ENCODE assay signal across 7 cellular contexts in the genomic region with DNA sequence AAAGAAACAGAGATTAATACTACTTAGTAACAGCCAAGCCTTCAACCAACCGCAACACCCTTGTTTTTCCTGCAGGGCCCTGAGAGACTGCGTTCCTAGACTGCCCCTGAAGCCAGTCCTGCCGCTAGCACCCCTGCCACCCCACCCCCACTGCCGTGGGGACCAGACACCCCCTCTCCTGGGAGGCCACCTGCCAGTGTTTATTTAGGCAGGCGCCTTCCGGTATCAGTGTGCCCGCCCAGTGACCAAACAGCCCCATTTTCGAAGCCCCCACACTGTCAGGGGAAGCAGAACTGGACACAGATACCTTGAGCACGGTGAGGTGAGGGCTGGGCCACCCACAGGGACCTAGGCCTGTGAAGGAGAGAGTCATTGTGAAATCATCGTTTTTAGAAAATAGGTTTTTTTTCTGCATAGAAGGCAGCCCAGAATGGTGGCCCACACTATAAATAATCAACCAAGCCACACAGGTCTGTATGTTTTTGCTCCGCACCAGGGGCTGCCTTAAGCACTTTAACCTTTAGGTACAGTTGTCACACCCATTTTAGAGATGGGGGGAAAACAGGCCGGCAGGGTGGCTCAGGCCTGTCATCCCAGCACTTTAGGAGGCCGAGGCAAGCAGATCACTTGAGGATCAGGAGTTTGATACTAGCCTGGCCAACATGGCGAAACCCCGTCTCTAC. TPM values are rescaled to one million over a fixed set of nuclear protein-coding genes. Genes with fewer than 3 reads are reported as not detected.
A peak's percentile ranks its signal among the peaks of the same experiment; 100 is the strongest.
DNase-seq lines count a peak whose midpoint lies in the region; ATAC-seq and TF ChIP-seq lines count a peak whose summit lies in the region.

No MANE protein-coding gene starts in this region.

- H3K36me3 ChIP-seq in GM23338 (ENCODE audit: insufficient read depth): no peaks in the 10 kb centered on the region
- no peaks in the 10 kb centered on the region for H3K36me3 ChIP-seq in adrenal gland (replicated peaks in 1 of 2)

- peaks cover 10% of the 10 kb centered on the region; the same call in 1 of the 2 replicates for H3K4me1 ChIP-seq in GM23338 (ENCODE audit: insufficient read depth)
- H3K4me1 ChIP-seq in adrenal gland (replicated peaks in 1 of 2): peaks cover 20 to 24% of the 10 kb centered on the region in 2 donors

- no peaks in the 10 kb centered on the region for H3K9me3 Mint-ChIP-seq in GM23338
- H3K9me3 Mint-ChIP-seq in nephron: no peaks in the 10 kb centered on the region

- no peaks in the 10 kb centered on the region for H3K9me2 ChIP-seq in GM23338 (ENCODE audit: insufficient read depth)

- WGBS in adrenal gland, 4 donors: 68 to 82% (median 75%) methylated on average over 12 to 15 of the region's 15 CpGs

- H3K4me1 Mint-ChIP-seq in GM23338: peaks cover 8% of the 10 kb centered on the region
- H3K4me1 Mint-ChIP-seq in nephron: peaks cover 11% of the 10 kb centered on the region

- TF ChIP-seq POLR2A in adrenal gland (IDR thresholded peaks at IDR 0.05): no peak

- no peak overlapping the region for H3K27ac ChIP-seq in GM23338 (ENCODE audit: low read depth)
- no peak overlapping the region for H3K27ac ChIP-seq in adrenal gland

- H3K4me3 Mint-ChIP-seq in GM23338: no peak overlapping the region
- H3K4me3 Mint-ChIP-seq in nephron: peak overlapping the region in 2 of 3 experiments; percentile 13 to 52

- no peaks in the 10 kb centered on the region for H3K9me3 ChIP-seq in adrenal gland (replicated peaks in 1 of 3)

- H3K79me2 ChIP-seq in GM23338 (replicated peaks; ENCODE audit: insufficient read depth): 0 out of 2 replicates have a peak, but pooled peaks cover 2% of the 10 kb centered on the region

- H2AFZ ChIP-seq in GM23338: peak overlapping the region; percentile 38; the same call in 1 of the 2 replicates

- no peaks in the 10 kb centered on the region for H4K20me1 ChIP-seq in GM23338 (replicated peaks; ENCODE audit: insufficient read depth)

- peaks cover 2% of the 10 kb centered on the region for H3K36me3 Mint-ChIP-seq in GM23338 (ENCODE audit: low read depth)
- peaks cover 2% of the 10 kb centered on the region for H3K36me3 Mint-ChIP-seq in nephron (ENCODE audit: low read depth)

- 0 out of 2 replicates have a peak, but pooled peaks cover 6% of the 10 kb centered on the region for H3F3A ChIP-seq in GM23338 (replicated peaks; ENCODE audit: low read depth)

- no peak overlapping the region for H3K4me2 ChIP-seq in GM23338

- H3K27me3 ChIP-seq in GM23338 (ENCODE audit: insufficient read depth) (no peaks in the 10 kb centered on the region), adrenal gland (no peaks in the 10 kb centered on the region)

- intact Hi-C loops in adrenal gland (cut with DNase I) (no loop called here), left ventricle myocardium superior (cut with micrococcal nuclease) (no loop called here)

- ATAC-seq in GM18867 (IDR thresholded peaks at IDR 0.05; ENCODE audit: unreplicated experiment) (peak; percentile 49), GM23338 (peak; percentile 29), GM19023 (IDR thresholded peaks at IDR 0.05; ENCODE audit: unreplicated experiment) (no peak), left ventricle myocardium superior (no peak)

- TF ChIP-seq CTCF in GM23338 (conservative IDR thresholded peaks at IDR 0.05; ENCODE audit: low read depth in 2 of 2): no peak
- TF ChIP-seq CTCF in nephron (IDR thresholded peaks at IDR 0.05; ENCODE audit: unreplicated experiment in 3 of 3): no peak
- TF ChIP-seq CTCF in adrenal gland (IDR thresholded peaks at IDR 0.05): no peak

- H3K4me3 ChIP-seq in GM23338: no peak overlapping the region
- no peak overlapping the region for H3K4me3 ChIP-seq in adrenal gland

- DNase-seq in GM23338 (ENCODE audit: low spot score) (no peak), NCI-H2029 treated with DMSO at 0.1 percent for 48 hours (lab: John Stamatoyannopoulos, UW) (peak; percentile 57), adrenal gland (no peak), left ventricle myocardium superior (no peak)

- H3K27ac Mint-ChIP-seq in GM23338 (0 out of 2 replicates have a peak overlapping the region, but pooled peaks have one; percentile 53), nephron (peak overlapping the region; percentile 82 to 87 (median 83))

- H3K27me3 Mint-ChIP-seq in GM23338 (ENCODE audit: insufficient read depth, low read depth, poor library complexity): peaks cover 19% of the 10 kb centered on the region
- peaks cover 22% of the 10 kb centered on the region for H3K27me3 Mint-ChIP-seq in nephron (ENCODE audit: low read depth)

TF ChIP-seq in GM23338, 12 proteins besides CTCF, POLR2A, EP300 and RAD21 (continues in another document):
- TF ChIP-seq ZNF114 (CRISPR knock-in tag; IDR thresholded peaks at IDR 0.05): no peak
- TF ChIP-seq, protein P1, sequence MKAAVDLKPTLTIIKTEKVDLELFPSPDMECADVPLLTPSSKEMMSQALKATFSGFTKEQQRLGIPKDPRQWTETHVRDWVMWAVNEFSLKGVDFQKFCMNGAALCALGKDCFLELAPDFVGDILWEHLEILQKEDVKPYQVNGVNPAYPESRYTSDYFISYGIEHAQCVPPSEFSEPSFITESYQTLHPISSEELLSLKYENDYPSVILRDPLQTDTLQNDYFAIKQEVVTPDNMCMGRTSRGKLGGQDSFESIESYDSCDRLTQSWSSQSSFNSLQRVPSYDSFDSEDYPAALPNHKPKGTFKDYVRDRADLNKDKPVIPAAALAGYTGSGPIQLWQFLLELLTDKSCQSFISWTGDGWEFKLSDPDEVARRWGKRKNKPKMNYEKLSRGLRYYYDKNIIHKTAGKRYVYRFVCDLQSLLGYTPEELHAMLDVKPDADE (IDR thresholded peaks at IDR 0.05): no peak
- TF ChIP-seq NANOG (IDR thresholded peaks at IDR 0.05; ENCODE audit: borderline replicate concordance): no peak
- no peak for TF ChIP-seq POLR2AphosphoS5 (IDR thresholded peaks at IDR 0.05; ENCODE audit: low read depth)
- TF ChIP-seq JUNB (IDR thresholded peaks at IDR 0.05; ENCODE audit: unreplicated experiment): no peak
- TF ChIP-seq, protein P2, sequence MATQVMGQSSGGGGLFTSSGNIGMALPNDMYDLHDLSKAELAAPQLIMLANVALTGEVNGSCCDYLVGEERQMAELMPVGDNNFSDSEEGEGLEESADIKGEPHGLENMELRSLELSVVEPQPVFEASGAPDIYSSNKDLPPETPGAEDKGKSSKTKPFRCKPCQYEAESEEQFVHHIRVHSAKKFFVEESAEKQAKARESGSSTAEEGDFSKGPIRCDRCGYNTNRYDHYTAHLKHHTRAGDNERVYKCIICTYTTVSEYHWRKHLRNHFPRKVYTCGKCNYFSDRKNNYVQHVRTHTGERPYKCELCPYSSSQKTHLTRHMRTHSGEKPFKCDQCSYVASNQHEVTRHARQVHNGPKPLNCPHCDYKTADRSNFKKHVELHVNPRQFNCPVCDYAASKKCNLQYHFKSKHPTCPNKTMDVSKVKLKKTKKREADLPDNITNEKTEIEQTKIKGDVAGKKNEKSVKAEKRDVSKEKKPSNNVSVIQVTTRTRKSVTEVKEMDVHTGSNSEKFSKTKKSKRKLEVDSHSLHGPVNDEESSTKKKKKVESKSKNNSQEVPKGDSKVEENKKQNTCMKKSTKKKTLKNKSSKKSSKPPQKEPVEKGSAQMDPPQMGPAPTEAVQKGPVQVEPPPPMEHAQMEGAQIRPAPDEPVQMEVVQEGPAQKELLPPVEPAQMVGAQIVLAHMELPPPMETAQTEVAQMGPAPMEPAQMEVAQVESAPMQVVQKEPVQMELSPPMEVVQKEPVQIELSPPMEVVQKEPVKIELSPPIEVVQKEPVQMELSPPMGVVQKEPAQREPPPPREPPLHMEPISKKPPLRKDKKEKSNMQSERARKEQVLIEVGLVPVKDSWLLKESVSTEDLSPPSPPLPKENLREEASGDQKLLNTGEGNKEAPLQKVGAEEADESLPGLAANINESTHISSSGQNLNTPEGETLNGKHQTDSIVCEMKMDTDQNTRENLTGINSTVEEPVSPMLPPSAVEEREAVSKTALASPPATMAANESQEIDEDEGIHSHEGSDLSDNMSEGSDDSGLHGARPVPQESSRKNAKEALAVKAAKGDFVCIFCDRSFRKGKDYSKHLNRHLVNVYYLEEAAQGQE (IDR thresholded peaks at IDR 0.05; ENCODE audit: unreplicated experiment): no peak

RNA-seq across cellular contexts. Expression of gene TLE5, which starts 3.5 kb away (rescaled TPM):
- total RNA-seq in GM23338 (2014; rRNA removed; shearing (Covaris generic)): 151 and 154 TPM in 2 replicates
- 130 and 132 TPM in 2 replicates for polyA plus RNA-seq in GM23338 (2016; fragmentation: Nextera tagmentation; extraction: Ambion mirVana)
- 100 to 1,000 TPM; 428 to 968 (median 670) TPM for total RNA-seq in adrenal gland
- 1,000 to 10,000 TPM in 2 of 3 donors, 100 to 1,000 TPM in 1; 237 to 2,300 (median 1,557) TPM for polyA plus RNA-seq in adrenal gland
- total RNA-seq in left ventricle myocardium superior: 846 TPM

RNA-seq across cellular contexts. Expression of gene GNA11, which starts 28.3 kb away (rescaled TPM):
- total RNA-seq in GM23338 (2014; rRNA removed; shearing (Covaris generic)): 22.6 and 26.9 TPM in 2 replicates
- polyA plus RNA-seq in GM23338 (2016; fragmentation: Nextera tagmentation; extraction: Ambion mirVana) (15.8 and 16.2 TPM in 2 replicates), adrenal gland (10 to 100 TPM; 20.6 to 38.3 (median 35.6) TPM)
- total RNA-seq in adrenal gland (10 to 100 TPM; 53.1 to 84.3 (median 64.4) TPM), left ventricle myocardium superior (74.6 TPM)

RNA-seq across cellular contexts. Expression of gene TLE2, which starts 36.7 kb away (rescaled TPM):
- total RNA-seq in GM23338 (2014; rRNA removed; shearing (Covaris generic)): 21.3 and 22.8 TPM in 2 replicates
- polyA plus RNA-seq in GM23338 (2016; fragmentation: Nextera tagmentation; extraction: Ambion mirVana): 5.2 and 5.6 TPM in 2 replicates
- total RNA-seq in adrenal gland: 100 to 1,000 TPM in 1 of 8 donors, 10 to 100 TPM in 7; 28.0 to 104 (median 57.2) TPM
- polyA plus RNA-seq in adrenal gland: 100 to 1,000 TPM in 1 of 3 donors, 10 to 100 TPM in 1, 1 to 10 TPM in 1; 8.4 to 106 (median 70.3) TPM
- 66.5 TPM for total RNA-seq in left ventricle myocardium superior

Comparison
In these comparisons a context has a peak if more than half of its experiments do, and no peak if none do; other contexts are left out.
1. ATAC-seq: peak in GM18867 (single experiment) and GM23338 (single experiment); none in GM19023 (single experiment) and left ventricle myocardium superior (single experiment).